Comparison of ENCODE assay signal across 17 cellular contexts in genomic region chr10:124124769-124125161, GRCh38. TPM values are rescaled to one million over a fixed set of nuclear protein-coding genes. Genes with fewer than 3 reads are reported as not detected.
DNase-seq lines count a peak whose midpoint lies in the region; ATAC-seq and TF ChIP-seq lines count a peak whose summit lies in the region.
"Had no signal": no experiment of that assay in that cellular context is flagged by ENCODE, and none has a peak within 500 bp of the region (broad histone marks: within the 10 kb centered on the region; RNA-seq: fewer than 3 reads in every experiment).

No MANE protein-coding gene starts in this region.

- no peak for TF ChIP-seq RAD21 in IMR-90 (IDR thresholded peaks at IDR 0.05; ENCODE audit: low read length)

- no peak overlapping the region for H2AK9ac ChIP-seq in IMR-90 (replicated peaks; ENCODE audit: low read depth, low read length, poor library complexity)

- no TSS peak for BruUV-seq in IMR-90 (replicated peaks; lab: Mats Ljungman, UMichigan)

- H3K4me2 ChIP-seq in BLaER1 (peak overlapping the region; percentile 71; the same call in 1 of the 2 replicates), IMR-90 (ENCODE audit: low read depth, low read length) (no peak overlapping the region), SU-DHL-6 (ENCODE audit: low read depth, low read length, poor library complexity, severe bottlenecking) (peak overlapping the region; percentile 23)
- H3K4me2 ChIP-seq: GM23338 had no signal

- no peaks in the 10 kb centered on the region for H3K4me1 Mint-ChIP-seq in activated T-cell treated with anti-CD3 and anti-CD28 coated beads, Interleukin-2, amount 50 U/mL, for 4 hours (ENCODE audit: low read depth)

- H2BK120ac ChIP-seq in IMR-90 (ENCODE audit: low read depth, low read length) = no peak overlapping the region

- H3K18ac ChIP-seq in IMR-90 (ENCODE audit: low read depth, low read length) = no peak overlapping the region

- no peak overlapping the region for H3K4me3 ChIP-seq in BLaER1
- no peak overlapping the region for H3K4me3 ChIP-seq in IMR-90 (ENCODE audit: insufficient read depth, low read depth, low read length)
- H3K4me3 ChIP-seq in SU-DHL-6 (ENCODE audit: insufficient read depth, low read length, poor library complexity, severe bottlenecking) = no peak overlapping the region
- H3K4me3 ChIP-seq in neutrophil (ENCODE audit: low read depth in 1 of 2, low read length in 1 of 2) = no peak overlapping the region
- H3K4me3 ChIP-seq: GM23338 had no signal

- H2BK5ac ChIP-seq in IMR-90 (ENCODE audit: low read depth, low read length, poor library complexity, severe bottlenecking) = peak overlapping the region; percentile 76

- H3K14ac ChIP-seq in IMR-90 (replicated peaks; ENCODE audit: low read depth, low read length) = no peak overlapping the region

- H3K36me3 ChIP-seq in BLaER1 (no peaks in the 10 kb centered on the region), IMR-90 (ENCODE audit: control insufficient read depth, insufficient read depth, low read length) (no peaks in the 10 kb centered on the region), SU-DHL-6 (ENCODE audit: low read length) (no peaks in the 10 kb centered on the region), neutrophil (no peaks in the 10 kb centered on the region)

- H2AFZ ChIP-seq in IMR-90 (replicated peaks; ENCODE audit: low read length, poor library complexity) = no peak overlapping the region
- H2AFZ ChIP-seq in SU-DHL-6 (ENCODE audit: low read depth, low read length, severe bottlenecking) = peak overlapping the region; percentile 6
- H2AFZ ChIP-seq: GM23338 had no signal

- H3K9me2 ChIP-seq in SU-DHL-6 (replicated peaks; ENCODE audit: insufficient read depth, low read length) = no peaks in the 10 kb centered on the region

- no peak for TF ChIP-seq POLR2A in IMR-90 (IDR thresholded peaks at IDR 0.05; ENCODE audit: low read depth, low read length)

- WGBS in IMR-90 (ENCODE audit: extremely low coverage in 2 of 2, insufficient read length in 1 of 2), 2 experiments = 100% methylated on average over 2 of the region's 2 CpGs

- no peak overlapping the region for H4K5ac ChIP-seq in IMR-90 (ENCODE audit: low read depth, low read length)

- no peaks in the 10 kb centered on the region for H3K9me1 ChIP-seq in IMR-90 (ENCODE audit: insufficient read depth, low read length)

- in situ Hi-C loops in IMR-90 (cut with MboI; ENCODE audit: low sequenced_read_pairs) = no loop called here

- dilution Hi-C loops in IMR-90 (cut with HindIII; ENCODE audit: low sequenced_read_pairs, unreplicated experiment) = no loop called here

- H3K4me1 ChIP-seq in BLaER1 = peaks cover 96% of the 10 kb centered on the region
- H3K4me1 ChIP-seq in IMR-90 (ENCODE audit: control insufficient read depth, insufficient read depth, low read length) = no peaks in the 10 kb centered on the region
- peaks cover 43 to 53% of the 10 kb centered on the region in 2 experiments for H3K4me1 ChIP-seq in neutrophil (ENCODE audit: control insufficient read depth in 1 of 2, insufficient read depth in 1 of 2, low read depth in 1 of 2, low read length in 1 of 2)
- H3K4me1 ChIP-seq: Caco-2 had no signal

- H2AK5ac ChIP-seq in IMR-90 (ENCODE audit: low read depth, low read length) = no peak overlapping the region

- H3K9ac ChIP-seq in BLaER1 (no peak overlapping the region), IMR-90 (ENCODE audit: low read depth, low read length) (no peak overlapping the region), SU-DHL-6 (ENCODE audit: low read length) (peak overlapping the region; percentile 2; the same call in 1 of the 2 replicates)

- no peak overlapping the region for H2BK15ac ChIP-seq in IMR-90 (ENCODE audit: low read depth, low read length)

- no peaks in the 10 kb centered on the region for H3K36me3 Mint-ChIP-seq in activated T-cell treated with anti-CD3 and anti-CD28 coated beads, Interleukin-2, amount 50 U/mL, for 4 hours (ENCODE audit: insufficient read depth)
- H3K36me3 Mint-ChIP-seq: IgD-negative memory B cell had no signal

- H4K91ac ChIP-seq in IMR-90 (ENCODE audit: insufficient read depth, low read depth, low read length) = no peak overlapping the region

- no peaks in the 10 kb centered on the region for H3K27me3 Mint-ChIP-seq in activated T-cell treated with anti-CD3 and anti-CD28 coated beads, Interleukin-2, amount 50 U/mL, for 4 hours (ENCODE audit: low read depth)
- H3K27me3 Mint-ChIP-seq: CD4-positive, alpha-beta T cell; IgD-negative memory B cell had no signal

- H3K56ac ChIP-seq in IMR-90 (ENCODE audit: extremely low read depth, insufficient read depth, low read length) = no peak overlapping the region

- no peaks in the 10 kb centered on the region for H3K9me3 Mint-ChIP-seq in activated T-cell treated with anti-CD3 and anti-CD28 coated beads, Interleukin-2, amount 50 U/mL, for 4 hours
- H3K9me3 Mint-ChIP-seq: CD4-positive, alpha-beta T cell; GM23338; IgD-negative memory B cell had no signal

- no peak overlapping the region for H4K8ac ChIP-seq in IMR-90 (ENCODE audit: low read depth in 2 of 2, low read length in 2 of 2)

- peaks cover 6% of the 10 kb centered on the region; the same call in 1 of the 2 replicates for H3F3A ChIP-seq in SU-DHL-6 (ENCODE audit: insufficient read depth)

- H3K9me3 ChIP-seq in BLaER1 (no peaks in the 10 kb centered on the region), IMR-90 (ENCODE audit: control insufficient read depth, insufficient read depth, low read length) (peaks cover 4% of the 10 kb centered on the region), SU-DHL-6 (ENCODE audit: insufficient read depth, low read length) (no peaks in the 10 kb centered on the region), neutrophil (no peaks in the 10 kb centered on the region)
- H3K9me3 ChIP-seq: Caco-2 had no signal

- POLR2A ChIA-PET in IMR-90 (lab: Charles Lee; ENCODE audit: unreplicated experiment) = no interaction called here

- TF ChIP-seq CTCF in IMR-90 (conservative IDR thresholded peaks at IDR 0.05; ENCODE audit: low read depth, low read length) = no peak
- TF ChIP-seq CTCF in SU-DHL-6 (IDR thresholded peaks at IDR 0.05; ENCODE audit: insufficient read depth, low read length, poor library complexity, severe bottlenecking) = no peak
- no peak for TF ChIP-seq CTCF in neutrophil (IDR thresholded peaks at IDR 0.05)

- no peaks in the 10 kb centered on the region for H3K79me2 ChIP-seq in SU-DHL-6 (ENCODE audit: insufficient read depth, low read length)

- CTCF ChIA-PET in IMR-90 (lab: Yijun Ruan, JAX) = no interaction called here

- DNase-seq in IMR-90 = no peak
- DNase-seq in NCI-H2081 (lab: John Stamatoyannopoulos, UW) = no peak
- no peak for DNase-seq in activated T-cell treated with anti-CD3 and anti-CD28 coated beads, Interleukin-2, amount 50 U/mL, for 4 hours
- DNase-seq in activated gamma-delta T cell (lab: John Stamatoyannopoulos, UW) = no peak
- DNase-seq: 8988T; Caco-2; CD4-positive, alpha-beta T cell; DMS79; GF-D8; H7; KBM-7 had no signal

- no peak overlapping the region for H2BK20ac ChIP-seq in IMR-90 (ENCODE audit: low read depth, low read length)

- no peaks in the 10 kb centered on the region for H3K79me1 ChIP-seq in IMR-90 (ENCODE audit: low read depth in 1 of 2, low read length in 2 of 2)

- no peak overlapping the region for H3K4ac ChIP-seq in IMR-90 (ENCODE audit: low read depth, low read length)

- H3K27me3 ChIP-seq in BLaER1 = no peaks in the 10 kb centered on the region
- H3K27me3 ChIP-seq in IMR-90 (ENCODE audit: control insufficient read depth, insufficient read depth, low read length) = no peaks in the 10 kb centered on the region
- no peaks in the 10 kb centered on the region for H3K27me3 ChIP-seq in SU-DHL-6 (ENCODE audit: low read length)
- no peaks in the 10 kb centered on the region for H3K27me3 ChIP-seq in neutrophil

- no peak overlapping the region for H3K4me3 Mint-ChIP-seq in activated T-cell treated with anti-CD3 and anti-CD28 coated beads, Interleukin-2, amount 50 U/mL, for 4 hours
- H3K4me3 Mint-ChIP-seq: CD4-positive, alpha-beta T cell; GM23338 had no signal

- 0 out of 2 replicates have a peak overlapping the region, but pooled peaks have one; percentile 39 for H3K27ac ChIP-seq in BLaER1
- H3K27ac ChIP-seq in IMR-90 (ENCODE audit: insufficient read depth, low read length) = no peak overlapping the region
- H3K27ac ChIP-seq in SU-DHL-6 (ENCODE audit: low read depth, low read length) = peak overlapping the region; percentile 52
- peak overlapping the region; percentile 63 for H3K27ac ChIP-seq in neutrophil
- H3K27ac ChIP-seq: C4-2B had no signal

- ATAC-seq in IMR-90 (ENCODE audit: low read depth) = no peak
- ATAC-seq in activated T-cell treated with anti-CD3 and anti-CD28 coated beads, Interleukin-2, amount 50 U/mL, for 4 hours = no peak
- ATAC-seq: GM23338 had no signal

- intact Hi-C loops in IMR-90 (cut with micrococcal nuclease) = no loop called here

- no peak overlapping the region for H3K23ac ChIP-seq in IMR-90 (ENCODE audit: low read depth, low read length)

- no peaks in the 10 kb centered on the region for H4K20me1 ChIP-seq in BLaER1
- no peaks in the 10 kb centered on the region for H4K20me1 ChIP-seq in IMR-90 (ENCODE audit: insufficient read depth, low read length)
- no peaks in the 10 kb centered on the region for H4K20me1 ChIP-seq in SU-DHL-6 (ENCODE audit: low read depth, low read length)

TF ChIP-seq in IMR-90, 13 proteins besides CTCF, POLR2A, EP300 and RAD21:
- TF ChIP-seq FOS (IDR thresholded peaks at IDR 0.05; ENCODE audit: low read depth, low read length) (no peak), BHLHE40 (IDR thresholded peaks at IDR 0.05; ENCODE audit: low read depth, low read length) (no peak), RFX5 (IDR thresholded peaks at IDR 0.05; ENCODE audit: low read depth, low read length) (no peak), MAZ (IDR thresholded peaks at IDR 0.05; ENCODE audit: borderline replicate concordance, low read depth, low read length) (no peak), CEBPB (IDR thresholded peaks at IDR 0.05; ENCODE audit: low read depth, low read length) (no peak), CHD1 (IDR thresholded peaks at IDR 0.05; ENCODE audit: low read depth, low read length) (no peak), NFE2L2 (IDR thresholded peaks at IDR 0.05; ENCODE audit: low read depth, low read length) (no peak)

RNA-seq across cellular contexts. Expression of gene CHST15, which starts 31.4 kb away (rescaled TPM):
- 0.18 and 0.28 TPM in 2 replicates for total RNA-seq in IMR-90 (2012; rRNA removed)
- polyA plus RNA-seq in IMR-90 (2012; rRNA removed) = 0.10 and 0.14 TPM in 2 replicates
- 0.02 and 0.08 TPM in 2 replicates for polyA plus RNA-seq in IMR-90 (2012; cell fraction: cytosol; rRNA removed)
- 0.12 and 0.18 TPM in 2 replicates for polyA plus RNA-seq in IMR-90 (2012; cell fraction: nucleus; rRNA removed; ENCODE audit: low replicate concordance)
- total RNA-seq in activated T-cell treated with anti-CD3 and anti-CD28 coated beads, Interleukin-2, amount 50 U/mL, for 4 hours = under 1 TPM; 0.08 to 0.29 (median 0.11) TPM
